26 cellular contexts compared by ENCODE assay signal in the genomic region with DNA sequence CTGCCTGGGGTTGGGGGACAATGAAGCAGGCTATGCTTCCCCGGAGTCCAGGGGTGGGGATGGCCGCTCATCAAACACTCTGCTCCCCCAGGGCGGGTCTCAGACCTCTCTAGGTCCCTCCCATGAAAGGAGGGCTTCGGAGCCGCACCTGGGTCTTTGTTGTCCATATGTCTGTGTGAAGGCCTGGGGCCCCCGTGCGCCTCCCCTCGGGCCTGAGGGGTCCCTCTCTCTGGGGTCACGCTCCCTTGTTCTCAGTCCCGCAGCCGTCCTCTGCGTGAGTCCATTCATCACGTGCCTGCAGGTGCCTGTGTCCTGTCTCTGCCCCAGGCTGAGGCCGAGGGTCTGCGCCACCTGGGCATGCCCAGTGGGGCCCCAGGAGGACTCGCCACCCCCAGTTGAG. TPM values are rescaled to one million over a fixed set of nuclear protein-coding genes. Genes with fewer than 3 reads are reported as not detected.
A peak's percentile ranks its signal among the peaks of the same experiment; 100 is the strongest.
DNase-seq lines count a peak whose midpoint lies in the region; ATAC-seq, FAIRE-seq and TF ChIP-seq lines count a peak whose summit lies in the region.
"Had no signal": no experiment of that assay in that cellular context is flagged by ENCODE, and none has a peak within 500 bp of the region (broad histone marks: within the 10 kb centered on the region; RNA-seq: fewer than 3 reads in every experiment).

No MANE protein-coding gene starts in this region.

- H3K4me3 ChIP-seq in A673 (ENCODE audit: low read depth, low read length, poor library complexity, severe bottlenecking) (no peak overlapping the region), HEK293 (ENCODE audit: low read depth, low read length) (no peak overlapping the region), H1 (ENCODE audit: extremely low read depth in 1 of 4, insufficient read depth in 2 of 4, low read depth in 3 of 4, low read length in 4 of 4) (no peak overlapping the region), neuronal stem cell (ENCODE audit: low read length in 2 of 2) (no peak overlapping the region)

- no peaks in the 10 kb centered on the region for H3K36me3 Mint-ChIP-seq in natural killer cell treated with Interleukin-12 subunit alpha and Interleukin-12 subunit beta and Interleukin-15 and Interleukin-18, amount 100 ng/mL, for 72 hours
- H3K36me3 Mint-ChIP-seq: CD4-positive, CD25-positive, alpha-beta regulatory T cell; CD8-positive, alpha-beta T cell had no signal

- no peaks in the 10 kb centered on the region for H3K9me3 ChIP-seq in A673 (ENCODE audit: low read depth, low read length, poor library complexity, severe bottlenecking)
- no peaks in the 10 kb centered on the region for H3K9me3 ChIP-seq in HEK293 (ENCODE audit: control insufficient read depth, insufficient read depth, low read depth, low read length)
- no peaks in the 10 kb centered on the region for H3K9me3 ChIP-seq in H1 (ENCODE audit: insufficient read depth in 2 of 2, low read depth in 1 of 2, low read length in 1 of 2)
- no peaks in the 10 kb centered on the region for H3K9me3 ChIP-seq in neuronal stem cell (replicated peaks in 1 of 2; ENCODE audit: control insufficient read depth in 2 of 2, insufficient read depth in 1 of 2, low read depth in 1 of 2, low read length in 2 of 2)
- H3K9me3 ChIP-seq: BE2C, Caco-2 had no signal

- H4K8ac ChIP-seq in H1 (ENCODE audit: extremely low read depth, insufficient read depth, low read length) (no peak overlapping the region), neuronal stem cell (ENCODE audit: low read depth, low read length) (no peak overlapping the region)

- no peaks in the 10 kb centered on the region for H3K79me2 ChIP-seq in H1 (ENCODE audit: control insufficient read depth in 1 of 2, insufficient read depth in 2 of 2, low read length in 2 of 2)

- H2BK15ac ChIP-seq in H1 (ENCODE audit: low read length) (no peak overlapping the region), neuronal stem cell (ENCODE audit: low read length) (no peak overlapping the region)

- no peaks in the 10 kb centered on the region for H3K36me3 ChIP-seq in A673 (ENCODE audit: insufficient read depth, low read length, poor library complexity, severe bottlenecking)
- H3K36me3 ChIP-seq in HEK293 (ENCODE audit: control insufficient read depth in 2 of 2, insufficient read depth in 1 of 2, low read length in 2 of 2) = peaks cover 0 to 3% of the 10 kb centered on the region in 2 experiments; a peak in 1 of 3 replicates
- H3K36me3 ChIP-seq in H1 (ENCODE audit: control insufficient read depth in 2 of 4, insufficient read depth in 4 of 4, low read length in 3 of 4) = no peaks in the 10 kb centered on the region
- peaks cover 0 to 3% of the 10 kb centered on the region in 2 donors for H3K36me3 ChIP-seq in neuronal stem cell (replicated peaks in 1 of 2; ENCODE audit: control insufficient read depth in 2 of 2, insufficient read depth in 2 of 2, low read length in 2 of 2)
- H3K36me3 ChIP-seq: BE2C had no signal

- no peak overlapping the region for H4K5ac ChIP-seq in H1 (ENCODE audit: insufficient read length, low read depth, low read length)

- POLR2A ChIA-PET in A673 (lab: Charles Lee; ENCODE audit: low non-redundant PET) = no interaction called here
- POLR2A ChIA-PET in HEK293 (lab: Yijun Ruan, JAX) = interaction anchor here (1.7 kb wide), 2 partner anchors 12 to 16 kb away, joined by 5 to 6 read pairs; a partner anchor contains a TSS
- POLR2A ChIA-PET in H1 (lab: Charles Lee; ENCODE audit: partially characterized antibody) = interaction anchor here (0.6 to 1.1 kb wide), 3 partner anchors 12 to 45 kb away, joined by 3 read pairs; no protein-coding TSS in a partner anchor

- peaks cover 66% of the 10 kb centered on the region for H3K4me1 ChIP-seq in A673 (ENCODE audit: insufficient read depth, low read length, poor library complexity, severe bottlenecking)
- H3K4me1 ChIP-seq in HEK293 (ENCODE audit: control insufficient read depth, insufficient read depth, low read length) = peaks cover 9% of the 10 kb centered on the region
- peaks cover 0 to 5% (median under 1%) of the 10 kb centered on the region in 4 experiments; a peak in 2 of 7 replicates for H3K4me1 ChIP-seq in H1 (replicated peaks in 1 of 4; ENCODE audit: control insufficient read depth in 3 of 4, insufficient read depth in 4 of 4, low read length in 3 of 4)
- H3K4me1 ChIP-seq in neuronal stem cell (ENCODE audit: control insufficient read depth in 2 of 2, insufficient read depth in 1 of 2, low read depth in 1 of 2, low read length in 2 of 2) = peaks cover 20 to 24% of the 10 kb centered on the region in 2 donors

- H2BK12ac ChIP-seq in H1 (ENCODE audit: low read depth, low read length) (no peak overlapping the region), neuronal stem cell (ENCODE audit: low read length) (no peak overlapping the region)

- TF ChIP-seq RAD21 in H1 (IDR thresholded peaks at IDR 0.05 in 1 of 2, conservative IDR thresholded peaks at IDR 0.05 in 1 of 2; ENCODE audit: low read depth in 2 of 2, low read length in 2 of 2) = no peak

- H2BK5ac ChIP-seq in H1 (ENCODE audit: low read depth, low read length) (no peak overlapping the region), neuronal stem cell (ENCODE audit: low read length) (no peak overlapping the region)

- H3K18ac ChIP-seq in H1 (ENCODE audit: extremely low read depth, low read length) (no peak overlapping the region), neuronal stem cell (ENCODE audit: low read length) (peak overlapping the region; percentile 85)

- H3K4me2 ChIP-seq in H1 (ENCODE audit: insufficient read depth in 1 of 2, low read depth in 2 of 2, low read length in 2 of 2) (no peak overlapping the region), neuronal stem cell (ENCODE audit: insufficient read depth, low read length, poor library complexity, severe bottlenecking) (no peak overlapping the region)

- H3K4ac ChIP-seq in H1 (replicated peaks; ENCODE audit: insufficient read length, low read depth, low read length) (no peak overlapping the region), neuronal stem cell (ENCODE audit: low read length) (no peak overlapping the region)

- peaks cover 0 to 4% of the 10 kb centered on the region in 2 experiments for H4K20me1 ChIP-seq in H1 (replicated peaks in 1 of 2; ENCODE audit: control insufficient read depth in 1 of 2, insufficient read depth in 2 of 2, low read length in 2 of 2)

- H2BK120ac ChIP-seq in H1 (replicated peaks; ENCODE audit: low read depth, low read length) (no peak overlapping the region), neuronal stem cell (ENCODE audit: low read depth, low read length) (no peak overlapping the region)

- no peaks in the 10 kb centered on the region for H3K79me1 ChIP-seq in H1 (ENCODE audit: low read depth, low read length)
- peaks cover 38% of the 10 kb centered on the region for H3K79me1 ChIP-seq in neuronal stem cell (ENCODE audit: low read depth, low read length)

- H3K56ac ChIP-seq in H1 (replicated peaks; ENCODE audit: insufficient read length, low read depth, low read length) = no peak overlapping the region

- H3K27ac ChIP-seq in A673 (ENCODE audit: low read depth, low read length, poor library complexity, severe bottlenecking) = peak overlapping the region; percentile 83
- no peak overlapping the region for H3K27ac ChIP-seq in HEK293 (ENCODE audit: extremely low read depth, low read depth, low read length)
- H3K27ac ChIP-seq in H1 (ENCODE audit: low read depth, low read length) = no peak overlapping the region
- no peak overlapping the region for H3K27ac ChIP-seq in neuronal stem cell (replicated peaks; ENCODE audit: low read length)
- H3K27ac ChIP-seq: 22Rv1, C4-2B had no signal

- no peak overlapping the region for H4K91ac ChIP-seq in H1 (replicated peaks; ENCODE audit: insufficient read length, low read length)
- H4K91ac ChIP-seq in neuronal stem cell (ENCODE audit: low read depth, low read length, poor library complexity) = no peak overlapping the region

- H3K14ac ChIP-seq in H1 (ENCODE audit: insufficient read length) (no peak overlapping the region), neuronal stem cell (ENCODE audit: low read length) (peak overlapping the region; percentile 21)

- H2AFZ ChIP-seq in H1 (ENCODE audit: low read length) (no peak overlapping the region), neuronal stem cell (ENCODE audit: low read length) (no peak overlapping the region)

- H3K9ac ChIP-seq in H1 (replicated peaks in 1 of 4; ENCODE audit: extremely low read depth in 1 of 4, low read depth in 3 of 4, low read length in 3 of 4) (no peak overlapping the region), neuronal stem cell (ENCODE audit: low read depth, low read length, poor library complexity) (no peak overlapping the region)

- TF ChIP-seq POLR2A in H1 (IDR thresholded peaks at IDR 0.05; ENCODE audit: control extremely low read depth in 1 of 2, low read depth in 2 of 2, low read length in 2 of 2) (no peak), erythroblast (IDR thresholded peaks at IDR 0.05; ENCODE audit: low read length) (no peak)

- CTCF ChIA-PET in A673 (lab: Charles Lee) (no interaction called here), HEK293 (lab: Yijun Ruan, JAX) (interaction anchor here (0.6 to 1.8 kb wide), 2 partner anchors 9 to 32 kb away, joined by 4 to 7 read pairs; no protein-coding TSS in a partner anchor), H1 (lab: Charles Lee; ENCODE audit: partially characterized antibody) (interaction anchor here (1.1 to 10.7 kb wide), 7 partner anchors 10 to 181 kb away, joined by 3 to 89 read pairs (median 15); no protein-coding TSS in a partner anchor)

- no peak overlapping the region for H3K4me3 Mint-ChIP-seq in natural killer cell treated with Interleukin-12 subunit alpha and Interleukin-12 subunit beta and Interleukin-15 and Interleukin-18, amount 100 ng/mL, for 72 hours
- H3K4me3 Mint-ChIP-seq: CD4-positive, CD25-positive, alpha-beta regulatory T cell; HFFc6 had no signal

- BruUV-seq in A673 (replicated peaks; lab: Mats Ljungman, UMichigan) = no TSS peak

- 0 out of 2 replicates have a peak overlapping the region, but pooled peaks have one; percentile 53 for H2AK5ac ChIP-seq in H1 (ENCODE audit: low read depth, low read length)
- peak overlapping the region; percentile 97 for H2AK5ac ChIP-seq in neuronal stem cell (ENCODE audit: low read depth, low read length)

- H3K4me1 Mint-ChIP-seq in natural killer cell treated with Interleukin-12 subunit alpha and Interleukin-12 subunit beta and Interleukin-15 and Interleukin-18, amount 100 ng/mL, for 72 hours (ENCODE audit: low read depth in 2 of 2) = peaks cover 6 to 10% of the 10 kb centered on the region in 2 donors

- H3K23me2 ChIP-seq in H1 (ENCODE audit: low read depth, low read length) = no peaks in the 10 kb centered on the region

- TF ChIP-seq CTCF in A673 (conservative IDR thresholded peaks at IDR 0.05; ENCODE audit: low read depth, low read length) (no peak), HEK293 (tag by site-specific recombination; IDR thresholded peaks at IDR 0.05) (no peak), H1 (IDR thresholded peaks at IDR 0.05; ENCODE audit: control extremely low read depth in 1 of 3, insufficient read depth in 1 of 3, low read depth in 1 of 3, low read length in 3 of 3) (no peak)

- WGBS in H1 (ENCODE audit: extremely low coverage in 1 of 2, insufficient coverage in 1 of 2, insufficient read length in 1 of 2, insufficient replicate concordance in 2 of 2, low coverage in 1 of 2, low lambda C conversion rate in 2 of 2, missing lambda C conversion rate in 1 of 2), 2 experiments = 92% methylated on average over 13 of the region's 16 CpGs; no CpG with 5 or more reads in 1 of the 2 experiments
- WGBS in neuronal stem cell (ENCODE audit: extremely low coverage in 2 of 2, insufficient read length in 2 of 2, insufficient replicate concordance in 1 of 2), 2 donors = no CpG with 5 or more reads among the region's 16 CpGs

- no peak overlapping the region for H2BK20ac ChIP-seq in H1 (ENCODE audit: low read length)

- H3K27ac Mint-ChIP-seq in natural killer cell treated with Interleukin-12 subunit alpha and Interleukin-12 subunit beta and Interleukin-15 and Interleukin-18, amount 100 ng/mL, for 72 hours = no peak overlapping the region
- H3K27ac Mint-ChIP-seq: CD8-positive, alpha-beta T cell; HFFc6 had no signal

- H3K9me3 Mint-ChIP-seq in natural killer cell treated with Interleukin-12 subunit alpha and Interleukin-12 subunit beta and Interleukin-15 and Interleukin-18, amount 100 ng/mL, for 72 hours = no peaks in the 10 kb centered on the region
- H3K9me3 Mint-ChIP-seq: CD8-positive, alpha-beta T cell; HFFc6 had no signal

- H3K23ac ChIP-seq in H1 (ENCODE audit: insufficient read length) (no peak overlapping the region), neuronal stem cell (ENCODE audit: low read depth, low read length, poor library complexity) (peak overlapping the region; percentile 80)

- intact Hi-C loops in A673 (cut with micrococcal nuclease; ENCODE audit: unreplicated experiment) = no loop called here

- DNase-seq in A673 (ENCODE audit: low spot score) (no peak), H1 (ENCODE audit: low read depth in 1 of 2, low spot score in 2 of 2) (no peak), neuronal stem cell (ENCODE audit: low spot score) (no peak), HCEC 1CT (no peak), erythroblast (lab: John Stamatoyannopoulos, UW) (no peak)
- no peak for DNase-seq in natural killer cell treated with Interleukin-12 subunit alpha and Interleukin-12 subunit beta and Interleukin-15 and Interleukin-18, amount 100 ng/mL, for 72 hours (ENCODE audit: low spot score)
- DNase-seq: ACHN; AML-193; BE2C; Caco-2; CD4-positive, CD25-positive, alpha-beta regulatory T cell; CD8-positive, alpha-beta T cell; DMS153; DMS79; EL; GF-D8; GOT3; H7; HFFc6 had no signal

- no peak for FAIRE-seq in H1 (lab: Jason Lieb, UNC)
- FAIRE-seq: A204.1, GM12891, GM18507 had no signal

- peaks cover 0 to 18% of the 10 kb centered on the region in 2 donors for H3K27me3 Mint-ChIP-seq in natural killer cell treated with Interleukin-12 subunit alpha and Interleukin-12 subunit beta and Interleukin-15 and Interleukin-18, amount 100 ng/mL, for 72 hours

- H3K27me3 ChIP-seq in A673 (replicated peaks; ENCODE audit: insufficient read depth, low read depth, low read length, poor library complexity) (no peaks in the 10 kb centered on the region), H1 (replicated peaks in 1 of 4; ENCODE audit: control insufficient read depth in 3 of 4, extremely low read depth in 1 of 4, insufficient read depth in 3 of 4, low read length in 3 of 4) (peaks cover 0 to 3% (median 0%) of the 10 kb centered on the region in 4 experiments; a peak in 3 of 7 replicates), neuronal stem cell (ENCODE audit: control insufficient read depth in 3 of 3, insufficient read depth in 3 of 3, low read depth in 1 of 3, low read length in 3 of 3) (peaks cover 0 to under 1% (median 0%) of the 10 kb centered on the region in 3 experiments)
- H3K27me3 ChIP-seq: BE2C had no signal

- TF ChIP-seq EP300 in H1 (IDR thresholded peaks at IDR 0.05; ENCODE audit: borderline replicate concordance in 1 of 2, low read depth in 2 of 2, low read length in 2 of 2) = no peak

- no peak for ATAC-seq in natural killer cell treated with Interleukin-12 subunit alpha and Interleukin-12 subunit beta and Interleukin-15 and Interleukin-18, amount 100 ng/mL, for 72 hours
- ATAC-seq: CD8-positive, alpha-beta T cell; HCT116 had no signal

RNA-seq across cellular contexts. Expression of a gene that starts 15.6 kb away (rescaled TPM):
- 74.2 and 80.6 TPM in 2 replicates for total RNA-seq in A673 (2021)
- 0.58 and 0.71 TPM in 2 replicates for total RNA-seq in H1 (2021; fragmentation: NEBNext Ultra II Directional; extraction: Animal tissue kit (Norgen Biotek cat#: 25700))
- 0.26 and 0.61 TPM in 2 replicates for polyA plus RNA-seq in H1 (2011; rRNA removed)
- polyA plus RNA-seq in H1 (2011; cell fraction: cytosol; rRNA removed) = 0.47 TPM
- polyA plus RNA-seq in H1 (2011; cell fraction: nucleus; rRNA removed) = 2.9 TPM
- polyA plus RNA-seq in H1 (2012, experiment 1 of 2) = 0.44 to 0.98 TPM (median 0.89 TPM) in 4 replicates
- polyA plus RNA-seq in H1 (2012, experiment 2 of 2) = 0.58 TPM
- polyA plus RNA-seq in H1 (2013, experiment 1 of 2) = 0.45 TPM
- polyA plus RNA-seq in H1 (2013, experiment 2 of 2) = 0.50 TPM
- polyA minus RNA-seq in H1 (2011; rRNA and poly(A)+ RNA removed) = 0.88 and 0.95 TPM in 2 replicates
- 3.2 TPM for polyA minus RNA-seq in H1 (2011; cell fraction: cytosol; rRNA and poly(A)+ RNA removed)
- 1.3 TPM for polyA minus RNA-seq in H1 (2011; cell fraction: nucleus; rRNA and poly(A)+ RNA removed)
- 15.9 TPM for polyA plus RNA-seq in neuronal stem cell (2013, experiment 1 of 2)
- polyA plus RNA-seq in neuronal stem cell (2013, experiment 2 of 2) = 17.5 TPM
- total RNA-seq in natural killer cell treated with Interleukin-12 subunit alpha and Interleukin-12 subunit beta and Interleukin-15 and Interleukin-18, amount 100 ng/mL, for 72 hours = under 1 TPM; 0.52 to 0.84 TPM
- polyA plus RNA-seq: CD4-positive, CD25-positive, alpha-beta regulatory T cell had no signal

Comparison
In these comparisons a context has a peak if more than half of its experiments do, and no peak if none do; other contexts are left out.
1. RNA of a gene that starts 15.6 kb away (total RNA-seq): 74.2 to 80.6 TPM in A673; 0.52 to 0.84 TPM in natural killer cell treated with Interleukin-12 subunit alpha and Interleukin-12 subunit beta and Interleukin-15 and Interleukin-18, amount 100 ng/mL, for 72 hours and 0.58 to 0.71 TPM in H1; every median in the first group is over 10 times any median in the second.